Comparison of ENCODE assay signal across 28 cellular contexts in genomic region chr14:100484531-100485267, GRCh38.
"Had no signal": no experiment of that assay in that cellular context is flagged by ENCODE, and none has a peak within 500 bp of the region (broad histone marks: within the 10 kb centered on the region; RNA-seq: fewer than 3 reads in every experiment).

No MANE protein-coding gene starts in this region.

- ATAC-seq: activated CD8-positive, alpha-beta memory T cell treated with anti-CD3 and anti-CD28 coated beads, Interleukin-2, amount 10 ng/mL, durations not matched to agents 7 days and 5 days; activated CD8-positive, alpha-beta T cell treated with anti-CD3 and anti-CD28 coated beads for 36 hours; body of pancreas; effector memory CD8-positive, alpha-beta T cell; left ventricle myocardium superior; mucosa of descending colon; psoas muscle; T-cell had no signal

- H3K9ac ChIP-seq: parathyroid adenoma had no signal

- DNase-seq: activated B cell treated with CpG ODN at 0.5 μM for 24 hours; activated CD4-positive, alpha-beta T cell treated with anti-CD3 and anti-CD28 coated beads, Interleukin-2, amount 50 U/mL, for 1 hour; activated CD8-positive, alpha-beta memory T cell treated with anti-CD3 and anti-CD28 coated beads, Interleukin-2, amount 10 ng/mL, durations not matched to agents 7 days and 5 days; activated CD8-positive, alpha-beta T cell treated with anti-CD3 and anti-CD28 coated beads for 36 hours; activated naive CD4-positive, alpha-beta T cell treated with Interleukin-2 at 50 U/mL for 16 hours; activated naive CD8-positive, alpha-beta T cell treated with anti-CD3 and anti-CD28 coated beads for 36 hours; activated T-cell treated with anti-CD3 and anti-CD28 coated beads, Interleukin-2, amount 50 U/mL, for 48 hours; adrenal gland; aorta; body of pancreas; cortex of kidney; effector memory CD8-positive, alpha-beta T cell; erythroblast; left ventricle myocardium superior; mucosa of descending colon; psoas muscle; stimulated activated CD4-positive, alpha-beta T cell treated with anti-CD3 and anti-CD28 coated beads, Interleukin-1b, Interleukin-23, amount 100 ng/mL, for 48 hours; stimulated activated naive CD4-positive, alpha-beta T cell; T-cell; tibial artery had no signal

- H3K4me3 ChIP-seq: adrenal gland, body of pancreas, cardiac muscle cell, hepatocyte, mucosa of descending colon, psoas muscle, right atrium auricular region, smooth muscle cell, suprapubic skin, tibial artery had no signal

- H3K27me3 Mint-ChIP-seq: activated B cell treated with CpG ODN at 0.5 μM for 24 hours; activated CD8-positive, alpha-beta memory T cell treated with anti-CD3 and anti-CD28 coated beads, Interleukin-2, amount 10 ng/mL, durations not matched to agents 7 days and 5 days; activated CD8-positive, alpha-beta T cell treated with anti-CD3 and anti-CD28 coated beads for 36 hours; activated naive CD8-positive, alpha-beta T cell treated with anti-CD3 and anti-CD28 coated beads for 36 hours; effector memory CD8-positive, alpha-beta T cell; T-cell had no signal

- H3K4me3 Mint-ChIP-seq: activated B cell treated with CpG ODN at 0.5 μM for 24 hours; activated CD8-positive, alpha-beta memory T cell treated with anti-CD3 and anti-CD28 coated beads, Interleukin-2, amount 10 ng/mL, durations not matched to agents 7 days and 5 days; activated CD8-positive, alpha-beta T cell treated with anti-CD3 and anti-CD28 coated beads for 36 hours; activated naive CD8-positive, alpha-beta T cell treated with anti-CD3 and anti-CD28 coated beads for 36 hours; effector memory CD8-positive, alpha-beta T cell; nephron; T-cell; T-helper 2 cell treated with Interferon-gamma antibody and Interleukin-4, amounts not matched to agents 5 μg/mL and 100 μg/mL, for 36 hours had no signal

- H3K9me3 ChIP-seq: adrenal gland, body of pancreas, mucosa of descending colon, psoas muscle, right atrium auricular region, suprapubic skin, tibial artery had no signal

- H3K27me3 ChIP-seq: adrenal gland, body of pancreas, cardiac muscle cell, hepatocyte, right atrium auricular region, suprapubic skin, tibial artery had no signal

- H3K79me2 ChIP-seq: hepatocyte, parathyroid adenoma had no signal

- H3K9me3 Mint-ChIP-seq: activated B cell treated with CpG ODN at 0.5 μM for 24 hours; activated CD8-positive, alpha-beta T cell treated with anti-CD3 and anti-CD28 coated beads for 36 hours; activated naive CD8-positive, alpha-beta T cell treated with anti-CD3 and anti-CD28 coated beads for 36 hours; nephron; T-cell; T-helper 2 cell treated with Interferon-gamma antibody and Interleukin-4, amounts not matched to agents 5 μg/mL and 100 μg/mL, for 36 hours had no signal

- H3K36me3 ChIP-seq: adrenal gland, cardiac muscle cell, right atrium auricular region, suprapubic skin had no signal

- H3K4me1 ChIP-seq: adrenal gland, body of pancreas, parathyroid adenoma, psoas muscle, right atrium auricular region, suprapubic skin, tibial artery had no signal

- H3K4me2 ChIP-seq: hepatocyte, smooth muscle cell had no signal

- H2AFZ ChIP-seq: hepatocyte, parathyroid adenoma had no signal

- H3K27ac Mint-ChIP-seq: activated B cell treated with CpG ODN at 0.5 μM for 24 hours; activated naive CD8-positive, alpha-beta T cell treated with anti-CD3 and anti-CD28 coated beads for 36 hours; effector memory CD8-positive, alpha-beta T cell; nephron; T-cell; T-helper 2 cell treated with Interferon-gamma antibody and Interleukin-4, amounts not matched to agents 5 μg/mL and 100 μg/mL, for 36 hours had no signal

- H3K27ac ChIP-seq: adrenal gland, body of pancreas, cardiac muscle cell, hepatocyte, parathyroid adenoma, psoas muscle, right atrium auricular region, suprapubic skin, tibial artery had no signal
